Comparison of ENCODE assay signal across 25 cellular contexts in the genomic region with DNA sequence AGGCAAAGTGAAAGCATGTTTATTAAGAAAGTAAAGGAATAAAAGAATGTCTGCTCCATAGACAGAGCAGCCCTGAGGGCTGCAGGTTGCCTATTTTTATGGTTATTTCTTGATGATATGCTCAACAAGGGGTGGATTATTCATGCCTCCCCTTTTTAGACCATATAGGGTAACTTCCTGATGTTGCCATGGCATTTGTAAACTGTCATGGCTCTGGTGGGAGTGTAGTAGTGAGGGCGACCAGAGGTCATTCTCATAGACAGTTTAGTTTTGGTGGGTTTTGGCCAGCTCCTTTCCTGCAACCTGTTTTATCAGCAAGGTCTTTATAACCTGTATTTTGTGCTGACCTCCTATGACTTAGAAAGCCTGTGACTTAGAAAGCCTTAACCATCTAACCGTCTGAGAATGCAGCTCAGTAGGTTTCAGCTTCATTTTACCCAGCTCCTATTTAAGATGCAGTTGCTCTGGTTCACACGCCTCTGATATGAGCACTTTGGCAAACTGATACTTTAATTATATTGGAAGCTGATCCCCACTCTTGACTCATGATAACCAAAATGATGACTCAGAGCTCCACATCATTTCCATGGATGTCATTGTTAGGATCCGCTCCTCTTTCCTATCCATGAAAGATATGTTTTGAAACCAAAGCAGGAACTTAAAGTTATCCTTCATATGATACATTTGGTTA. TPM values are rescaled to one million over a fixed set of nuclear protein-coding genes. Genes with fewer than 3 reads are reported as not detected.
DNase-seq lines count a peak whose midpoint lies in the region; ATAC-seq and TF ChIP-seq lines count a peak whose summit lies in the region.
"Had no signal": no experiment of that assay in that cellular context is flagged by ENCODE, and none has a peak within 500 bp of the region (broad histone marks: within the 10 kb centered on the region; RNA-seq: fewer than 3 reads in every experiment).

No MANE protein-coding gene starts in this region.

- peaks cover 5% of the 10 kb centered on the region for H3K4me1 ChIP-seq in iPS-18a (ENCODE audit: control insufficient read depth, low read depth, low read length)
- H3K4me1 ChIP-seq in Karpas-422 (ENCODE audit: low read length), result no peaks in the 10 kb centered on the region

- H3K27ac ChIP-seq in iPS-18a (ENCODE audit: low read length) (no peak overlapping the region), Karpas-422 (ENCODE audit: low read length) (no peak overlapping the region)
- H3K27ac ChIP-seq: C4-2B had no signal

- peak; percentile 72 for ATAC-seq in WTC11
- ATAC-seq: right cardiac atrium had no signal

- H3K4me1 Mint-ChIP-seq in WTC11, result peaks cover 17% of the 10 kb centered on the region
- H3K4me1 Mint-ChIP-seq in activated T-helper 1 cell treated with anti-CD3 and anti-CD28 coated beads, Interleukin-12 subunit alpha, Interleukin-12 subunit beta, Interleukin-2, Interleukin-4 antibody, amounts not matched to agents 30 ng/mL and 10 ng/mL and 1 ng/mL, durations not matched to agents 14 hours and 24 hours and 36 hours (ENCODE audit: low read depth), result peaks cover 13% of the 10 kb centered on the region
- H3K4me1 Mint-ChIP-seq: nephron progenitor cell had no signal

- no peak overlapping the region for H3K27ac Mint-ChIP-seq in WTC11
- no peak overlapping the region for H3K27ac Mint-ChIP-seq in activated T-helper 1 cell treated with anti-CD3 and anti-CD28 coated beads, Interleukin-12 subunit alpha, Interleukin-12 subunit beta, Interleukin-2, Interleukin-4 antibody, amounts not matched to agents 30 ng/mL and 10 ng/mL and 1 ng/mL, durations not matched to agents 14 hours and 24 hours and 36 hours
- H3K27ac Mint-ChIP-seq: activated T-cell treated with anti-CD3 and anti-CD28 coated beads, Interleukin-2, amount 50 U/mL, for 24 hours; dendritic cell treated with granulocyte-macrophage colony-stimulating factor and Interleukin-4, amounts not matched to agents 40 ng/mL and 50 ng/mL, for 4 days; nephron progenitor cell had no signal

- H3K36me3 ChIP-seq in iPS-18a (ENCODE audit: control insufficient read depth, low read depth, low read length) (no peaks in the 10 kb centered on the region), Karpas-422 (ENCODE audit: insufficient read depth, low read length) (no peaks in the 10 kb centered on the region)

- peaks cover 43% of the 10 kb centered on the region for H3K36me3 Mint-ChIP-seq in WTC11
- H3K36me3 Mint-ChIP-seq in activated T-helper 1 cell treated with anti-CD3 and anti-CD28 coated beads, Interleukin-12 subunit alpha, Interleukin-12 subunit beta, Interleukin-2, Interleukin-4 antibody, amounts not matched to agents 30 ng/mL and 10 ng/mL and 1 ng/mL, durations not matched to agents 14 hours and 24 hours and 36 hours (ENCODE audit: low read depth), result peaks cover 40% of the 10 kb centered on the region

- no peak overlapping the region for H3K4me2 ChIP-seq in Karpas-422 (ENCODE audit: low read depth, low read length, poor library complexity, severe bottlenecking)

- H3K9me3 ChIP-seq in iPS-18a (ENCODE audit: control insufficient read depth, low read depth, low read length) (peaks cover 3% of the 10 kb centered on the region), Karpas-422 (ENCODE audit: low read length) (no peaks in the 10 kb centered on the region)

- CTCF ChIA-PET in WTC11 (lab: Charles Lee), result interaction anchor here (1.2 kb wide), 1 partner anchor 13 kb away, joined by 9 read pairs; no protein-coding TSS in a partner anchor

- no peaks in the 10 kb centered on the region for H3K27me3 ChIP-seq in iPS-18a (ENCODE audit: control insufficient read depth, insufficient read depth, low read length)
- no peaks in the 10 kb centered on the region for H3K27me3 ChIP-seq in Karpas-422 (ENCODE audit: low read length)

- no peaks in the 10 kb centered on the region for H3K79me2 ChIP-seq in Karpas-422 (ENCODE audit: low read length)

- intact Hi-C loops in activated T-helper 1 cell treated with anti-CD3 and anti-CD28 coated beads, Interleukin-12 subunit alpha, Interleukin-12 subunit beta, Interleukin-2, Interleukin-4 antibody, amounts not matched to agents 30 ng/mL and 10 ng/mL and 1 ng/mL, durations not matched to agents 14 hours and 24 hours and 36 hours (cut with micrococcal nuclease), result no loop called here

- POLR2A ChIA-PET in WTC11 (lab: Charles Lee), result no interaction called here

- H3K4me3 ChIP-seq in iPS-18a (ENCODE audit: low read length) (no peak overlapping the region), Karpas-422 (ENCODE audit: low read length) (no peak overlapping the region)

- H2AFZ ChIP-seq in Karpas-422 (ENCODE audit: low read length), result no peak overlapping the region

- no peaks in the 10 kb centered on the region for H4K20me1 ChIP-seq in Karpas-422 (ENCODE audit: insufficient read depth, low read depth, low read length)

- H3K9me2 ChIP-seq in Karpas-422 (replicated peaks; ENCODE audit: insufficient read depth, low read length), result no peaks in the 10 kb centered on the region

- H3K4me3 Mint-ChIP-seq in WTC11, result no peak overlapping the region
- H3K4me3 Mint-ChIP-seq in activated T-helper 1 cell treated with anti-CD3 and anti-CD28 coated beads, Interleukin-12 subunit alpha, Interleukin-12 subunit beta, Interleukin-2, Interleukin-4 antibody, amounts not matched to agents 30 ng/mL and 10 ng/mL and 1 ng/mL, durations not matched to agents 14 hours and 24 hours and 36 hours, result no peak overlapping the region
- H3K4me3 Mint-ChIP-seq: activated T-cell treated with anti-CD3 and anti-CD28 coated beads, Interleukin-2, amount 50 U/mL, for 24 hours; dendritic cell treated with granulocyte-macrophage colony-stimulating factor and Interleukin-4, amounts not matched to agents 40 ng/mL and 50 ng/mL, for 4 days; nephron progenitor cell had no signal

- DNase-seq in GM04503 (ENCODE audit: low read depth) (peak; percentile 11), M059J (ENCODE audit: low read depth) (peak; percentile 38), WTC11 (ENCODE audit: low spot score) (no peak), Karpas-422 (no peak), NCI-H2029 (lab: John Stamatoyannopoulos, UW) (no peak)
- no peak for DNase-seq in activated CD4-positive, CD25-positive, alpha-beta regulatory T cell (lab: John Stamatoyannopoulos, UW)
- no peak for DNase-seq in activated T-helper 1 cell treated with anti-CD3 and anti-CD28 coated beads, Interleukin-12 subunit alpha, Interleukin-12 subunit beta, Interleukin-2, Interleukin-4 antibody, amounts not matched to agents 30 ng/mL and 10 ng/mL and 1 ng/mL, durations not matched to agents 14 hours and 24 hours and 36 hours (ENCODE audit: low spot score)
- DNase-seq: activated CD4-positive, alpha-beta T cell treated with anti-CD3 and anti-CD28 coated beads for 48 hours; activated naive CD4-positive, alpha-beta T cell; activated T-cell treated with anti-CD3 and anti-CD28 coated beads, Interleukin-2, amount 50 U/mL, for 24 hours; EL; kidney; NCI-H1092; NCI-H2029 treated with DMSO at 0.1 percent for 48 hours; NCI-H510A treated with DMSO at 0.1 percent for 48 hours; nephron progenitor cell; right cardiac atrium; stimulated activated CD4-positive, alpha-beta T cell treated with anti-CD3 and anti-CD28 coated beads, Interleukin-4, amount 100 ng/mL, for 4 hours; stimulated activated naive CD4-positive, alpha-beta T cell had no signal

- peaks cover 8% of the 10 kb centered on the region; the same call in 1 of the 2 replicates for H3K27me3 Mint-ChIP-seq in WTC11 (ENCODE audit: low read depth)
- no peaks in the 10 kb centered on the region for H3K27me3 Mint-ChIP-seq in activated T-helper 1 cell treated with anti-CD3 and anti-CD28 coated beads, Interleukin-12 subunit alpha, Interleukin-12 subunit beta, Interleukin-2, Interleukin-4 antibody, amounts not matched to agents 30 ng/mL and 10 ng/mL and 1 ng/mL, durations not matched to agents 14 hours and 24 hours and 36 hours (ENCODE audit: insufficient read depth)
- H3K27me3 Mint-ChIP-seq: activated T-cell treated with anti-CD3 and anti-CD28 coated beads, Interleukin-2, amount 50 U/mL, for 24 hours; dendritic cell treated with granulocyte-macrophage colony-stimulating factor and Interleukin-4, amounts not matched to agents 40 ng/mL and 50 ng/mL, for 4 days had no signal

- TF ChIP-seq CTCF in WTC11 (IDR thresholded peaks at IDR 0.05), result no peak

- H3K9me3 Mint-ChIP-seq in WTC11, result peaks cover 44% of the 10 kb centered on the region
- H3K9me3 Mint-ChIP-seq in activated T-helper 1 cell treated with anti-CD3 and anti-CD28 coated beads, Interleukin-12 subunit alpha, Interleukin-12 subunit beta, Interleukin-2, Interleukin-4 antibody, amounts not matched to agents 30 ng/mL and 10 ng/mL and 1 ng/mL, durations not matched to agents 14 hours and 24 hours and 36 hours, result peaks cover 46% of the 10 kb centered on the region

- peak overlapping the region; percentile 7 for H3K9ac ChIP-seq in iPS-18a (ENCODE audit: low read length)
- no peak overlapping the region for H3K9ac ChIP-seq in Karpas-422 (ENCODE audit: low read length)

TF ChIP-seq in WTC11, 78 proteins besides CTCF, POLR2A, EP300 and RAD21:
- TF ChIP-seq, protein P1, sequence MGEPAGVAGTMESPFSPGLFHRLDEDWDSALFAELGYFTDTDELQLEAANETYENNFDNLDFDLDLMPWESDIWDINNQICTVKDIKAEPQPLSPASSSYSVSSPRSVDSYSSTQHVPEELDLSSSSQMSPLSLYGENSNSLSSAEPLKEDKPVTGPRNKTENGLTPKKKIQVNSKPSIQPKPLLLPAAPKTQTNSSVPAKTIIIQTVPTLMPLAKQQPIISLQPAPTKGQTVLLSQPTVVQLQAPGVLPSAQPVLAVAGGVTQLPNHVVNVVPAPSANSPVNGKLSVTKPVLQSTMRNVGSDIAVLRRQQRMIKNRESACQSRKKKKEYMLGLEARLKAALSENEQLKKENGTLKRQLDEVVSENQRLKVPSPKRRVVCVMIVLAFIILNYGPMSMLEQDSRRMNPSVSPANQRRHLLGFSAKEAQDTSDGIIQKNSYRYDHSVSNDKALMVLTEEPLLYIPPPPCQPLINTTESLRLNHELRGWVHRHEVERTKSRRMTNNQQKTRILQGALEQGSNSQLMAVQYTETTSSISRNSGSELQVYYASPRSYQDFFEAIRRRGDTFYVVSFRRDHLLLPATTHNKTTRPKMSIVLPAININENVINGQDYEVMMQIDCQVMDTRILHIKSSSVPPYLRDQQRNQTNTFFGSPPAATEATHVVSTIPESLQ (CRISPR knock-in tag; IDR thresholded peaks at IDR 0.05), result no peak

RNA-seq across cellular contexts. Expression of a gene that starts 14.5 kb away (rescaled TPM):
- total RNA-seq in M059J (2014; rRNA removed; shearing (Covaris generic)), result 0.12 and 0.17 TPM in 2 replicates
- total RNA-seq in WTC11 (2021), result 0.50 to 0.59 TPM in 2 of 3 replicates, not detected in the other
- 5.8 and 8.2 TPM in 2 replicates for total RNA-seq in Karpas-422 (2014; rRNA removed; shearing (Covaris generic); ENCODE audit: low replicate concordance)
- total RNA-seq in activated T-helper 1 cell treated with anti-CD3 and anti-CD28 coated beads, Interleukin-12 subunit alpha, Interleukin-12 subunit beta, Interleukin-2, Interleukin-4 antibody, amounts not matched to agents 30 ng/mL and 10 ng/mL and 1 ng/mL, durations not matched to agents 14 hours and 24 hours and 36 hours, result 2.1 and 2.4 TPM in 2 replicates
- total RNA-seq: cardiac septum, glomerular endothelial cell, SK-MEL-5 had no signal

Comparison
In these comparisons a context has a peak if more than half of its experiments do, and no peak if none do; other contexts are left out.
1. DNase-seq: peak in GM04503 (single experiment) and M059J (single experiment); none in WTC11 (single experiment), Karpas-422 (single experiment), activated CD4-positive, CD25-positive, alpha-beta regulatory T cell (0 of 4), NCI-H2029 (single experiment) and activated T-helper 1 cell treated with anti-CD3 and anti-CD28 coated beads, Interleukin-12 subunit alpha, Interleukin-12 subunit beta, Interleukin-2, Interleukin-4 antibody, amounts not matched to agents 30 ng/mL and 10 ng/mL and 1 ng/mL, durations not matched to agents 14 hours and 24 hours and 36 hours (single experiment).